In genomic region chr6:108251252-108251651, GRCh38 we compare ENCODE assay signal across 15 cellular contexts.
"Had no signal": no experiment of that assay in that cellular context is flagged by ENCODE, and none has a peak within 500 bp of the region (broad histone marks: within the 10 kb centered on the region; RNA-seq: fewer than 3 reads in every experiment).

No MANE protein-coding gene starts in this region.

- H3K27me3 Mint-ChIP-seq: activated naive CD8-positive, alpha-beta T cell; memory B cell; naive thymus-derived CD4-positive, alpha-beta T cell had no signal

- H3K36me3 ChIP-seq: ovary, thoracic aorta, upper lobe of right lung had no signal

- H3K27me3 ChIP-seq: dorsolateral prefrontal cortex, ovary, upper lobe of right lung had no signal

- H3K27ac ChIP-seq: dorsolateral prefrontal cortex, ovary, thoracic aorta, upper lobe of right lung had no signal

- H3K9me3 ChIP-seq: mucosa of descending colon, ovary, thoracic aorta, upper lobe of right lung had no signal

- H3K9me3 Mint-ChIP-seq: memory B cell; stimulated activated effector memory CD8-positive, alpha-beta T cell treated with anti-CD3 and anti-CD28 coated beads, Interleukin-12 subunit alpha, Interleukin-12 subunit beta, amount 100 ng/mL, for 72 hours had no signal

- H3K4me3 ChIP-seq: dorsolateral prefrontal cortex, mucosa of descending colon, ovary, thoracic aorta, upper lobe of right lung had no signal

- H3K4me3 Mint-ChIP-seq: activated naive CD8-positive, alpha-beta T cell; memory B cell; stimulated activated effector memory CD8-positive, alpha-beta T cell treated with anti-CD3 and anti-CD28 coated beads, Interleukin-12 subunit alpha, Interleukin-12 subunit beta, amount 100 ng/mL, for 72 hours had no signal

- DNase-seq: activated CD4-positive, alpha-beta T cell treated with anti-CD3 and anti-CD28 coated beads, Interleukin-2, amount 50 U/mL, for 4 hours; amniotic stem cell; dorsolateral prefrontal cortex; left ventricle myocardium superior; mucosa of descending colon; naive thymus-derived CD4-positive, alpha-beta T cell; ovary; stimulated activated CD4-positive, alpha-beta T cell treated with anti-CD3 and anti-CD28 coated beads, Interleukin-4, amount 100 ng/mL, for 24 hours; T-helper 2 cell; upper lobe of right lung had no signal

- ATAC-seq: left ventricle myocardium superior; mucosa of descending colon; naive thymus-derived CD4-positive, alpha-beta T cell; sciatic nerve; stimulated activated effector memory CD8-positive, alpha-beta T cell treated with anti-CD3 and anti-CD28 coated beads, Interleukin-12 subunit alpha, Interleukin-12 subunit beta, amount 100 ng/mL, for 72 hours; upper lobe of right lung had no signal

- H3K27ac Mint-ChIP-seq: activated naive CD8-positive, alpha-beta T cell; stimulated activated effector memory CD8-positive, alpha-beta T cell treated with anti-CD3 and anti-CD28 coated beads, Interleukin-12 subunit alpha, Interleukin-12 subunit beta, amount 100 ng/mL, for 72 hours had no signal
